11 cellular contexts compared by ENCODE assay signal in the genomic region with DNA sequence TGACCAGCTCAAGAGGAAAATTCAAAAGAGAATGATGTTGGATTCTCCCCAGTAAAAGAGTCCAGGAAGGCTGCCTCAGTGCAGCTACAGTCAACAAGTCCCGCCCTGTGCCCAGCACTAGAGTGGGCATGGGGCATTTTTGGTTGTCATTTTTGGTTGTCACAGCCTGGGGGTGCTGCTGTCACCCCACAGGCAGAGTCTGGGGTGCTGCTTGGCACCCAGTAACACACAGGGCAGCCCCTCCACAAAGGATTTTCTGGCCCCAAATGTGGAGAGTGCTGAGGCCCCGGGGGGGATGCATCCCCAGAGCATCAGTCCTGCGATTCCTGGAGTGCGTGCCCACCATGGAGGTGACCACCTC.
"Had no signal": no experiment of that assay in that cellular context is flagged by ENCODE, and none has a peak within 500 bp of the region (broad histone marks: within the 10 kb centered on the region; RNA-seq: fewer than 3 reads in every experiment).

No MANE protein-coding gene starts in this region.

- H3K9me3 Mint-ChIP-seq: neural crest cell had no signal

- H3K27ac Mint-ChIP-seq: activated CD4-positive, alpha-beta memory T cell treated with anti-CD3 and anti-CD28 coated beads for 36 hours; activated T-cell treated with anti-CD3 and anti-CD28 coated beads, Interleukin-2, amount 50 U/mL, for 72 hours; T-helper 2 cell treated with Interferon-gamma antibody and Interleukin-4, amounts not matched to agents 5 μg/mL and 100 μg/mL, for 36 hours had no signal

- DNase-seq: activated CD4-positive, alpha-beta memory T cell treated with anti-CD3 and anti-CD28 coated beads for 36 hours; activated CD4-positive, CD25-positive, alpha-beta regulatory T cell treated with anti-CD3 and anti-CD28 coated beads, Interleukin-2, amount 50 U/mL, for 72 hours; activated CD8-positive, alpha-beta memory T cell treated with anti-CD3 and anti-CD28 coated beads, Interleukin-2, amount 50 U/mL, for 4 hours; activated T-cell treated with anti-CD3 and anti-CD28 coated beads, Interleukin-2, amount 50 U/mL, for 72 hours; caudate nucleus; effector CD8-positive, alpha-beta T cell; islet precursor cell; tibial artery had no signal

- ATAC-seq: gastroesophageal sphincter had no signal

- H3K4me1 Mint-ChIP-seq: neural crest cell had no signal

- H3K4me3 Mint-ChIP-seq: activated CD4-positive, alpha-beta memory T cell treated with anti-CD3 and anti-CD28 coated beads for 36 hours; activated T-cell treated with anti-CD3 and anti-CD28 coated beads, Interleukin-2, amount 50 U/mL, for 72 hours; neural crest cell; T-helper 2 cell treated with Interferon-gamma antibody and Interleukin-4, amounts not matched to agents 5 μg/mL and 100 μg/mL, for 36 hours had no signal

- H3K36me3 Mint-ChIP-seq: activated CD4-positive, alpha-beta memory T cell treated with anti-CD3 and anti-CD28 coated beads for 36 hours had no signal
